Comparison of ENCODE assay signal across 19 cellular contexts in the genomic region with DNA sequence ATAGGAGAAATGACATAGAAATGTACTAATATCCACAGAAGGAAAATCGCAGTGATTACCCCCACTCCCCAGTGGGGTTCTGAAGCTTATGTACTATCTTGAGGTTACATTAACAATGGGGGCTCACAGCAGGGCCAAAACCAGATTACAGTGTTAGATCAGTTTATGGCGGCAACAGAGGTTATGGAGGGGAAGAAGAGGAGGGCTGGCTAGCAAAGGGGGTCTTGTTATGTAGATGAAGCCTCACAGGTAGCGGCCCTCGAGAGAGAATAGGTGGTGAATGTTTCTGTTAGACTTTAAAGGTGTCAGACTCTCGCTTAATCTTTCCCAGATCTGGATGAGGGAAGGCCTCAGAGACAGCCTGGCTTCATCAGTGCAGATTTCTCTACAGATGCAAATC. TPM values are rescaled to one million over a fixed set of nuclear protein-coding genes. Genes with fewer than 3 reads are reported as not detected.
A peak's percentile ranks its signal among the peaks of the same experiment; 100 is the strongest.
DNase-seq lines count a peak whose midpoint lies in the region; ATAC-seq and TF ChIP-seq lines count a peak whose summit lies in the region.
"Had no signal": no experiment of that assay in that cellular context is flagged by ENCODE, and none has a peak within 500 bp of the region (broad histone marks: within the 10 kb centered on the region; RNA-seq: fewer than 3 reads in every experiment).

No MANE protein-coding gene starts in this region.

- no peaks in the 10 kb centered on the region for H3K9me3 ChIP-seq in left ventricle myocardium inferior (replicated peaks)
- no peaks in the 10 kb centered on the region for H3K9me3 ChIP-seq in iPS-20b (ENCODE audit: insufficient read depth, low read depth, low read length)
- no peaks in the 10 kb centered on the region for H3K9me3 ChIP-seq in vagina
- H3K9me3 ChIP-seq: BLaER1, Caco-2 had no signal

- no peak overlapping the region for H3K27ac ChIP-seq in left ventricle myocardium inferior (replicated peaks)
- H3K27ac ChIP-seq in iPS-20b (ENCODE audit: low read length) = no peak overlapping the region
- H3K27ac ChIP-seq in vagina = no peak overlapping the region
- H3K27ac ChIP-seq: 22Rv1, BLaER1 had no signal

- H3K4me1 Mint-ChIP-seq in brain = peaks cover 32% of the 10 kb centered on the region
- peaks cover 38% of the 10 kb centered on the region for H3K4me1 Mint-ChIP-seq in progenitor cell of endocrine pancreas (ENCODE audit: low read depth)
- H3K4me1 Mint-ChIP-seq: CD8-positive, alpha-beta memory T cell had no signal

- no peak for TF ChIP-seq POLR2A in vagina (IDR thresholded peaks at IDR 0.05)

- peak; percentile 15 for DNase-seq in cardiac septum (ENCODE audit: low spot score)
- no peak for DNase-seq in left ventricle myocardium inferior
- no peak for DNase-seq in progenitor cell of endocrine pancreas (ENCODE audit: low spot score, unreplicated experiment)
- DNase-seq in vagina (ENCODE audit: extremely low spot score in 2 of 2) = no peak
- DNase-seq in NCI-H510A treated with DMSO at 0.1 percent for 48 hours (lab: John Stamatoyannopoulos, UW) = no peak
- DNase-seq: AML-193; Caco-2; CD8-positive, alpha-beta memory T cell; DND-41; GF-D8; GOT3; HCEC 1CT had no signal

- no peak overlapping the region for H3K4me3 ChIP-seq in left ventricle myocardium inferior
- peak overlapping the region; percentile 47; the same call in 1 of the 2 replicates for H3K4me3 ChIP-seq in iPS-20b (ENCODE audit: low read length)
- H3K4me3 ChIP-seq in vagina = no peak overlapping the region
- H3K4me3 ChIP-seq: BLaER1, K562 had no signal

- intact Hi-C loops in cardiac septum (cut with DNase I) = no loop called here
- intact Hi-C loops in left ventricle myocardium inferior (cut with micrococcal nuclease) = no loop called here
- intact Hi-C loops in vagina (cut with DNase I) = no loop called here

- H3K4me3 Mint-ChIP-seq in brain = no peak overlapping the region
- H3K4me3 Mint-ChIP-seq in progenitor cell of endocrine pancreas (ENCODE audit: low read depth) = no peak overlapping the region
- H3K4me3 Mint-ChIP-seq: CD8-positive, alpha-beta memory T cell had no signal

- H3K27me3 ChIP-seq in left ventricle myocardium inferior (ENCODE audit: low read depth) (no peaks in the 10 kb centered on the region), iPS-20b (ENCODE audit: insufficient read depth, low read length) (no peaks in the 10 kb centered on the region), vagina (no peaks in the 10 kb centered on the region)
- H3K27me3 ChIP-seq: BLaER1 had no signal

- H3K36me3 Mint-ChIP-seq in brain (no peaks in the 10 kb centered on the region), progenitor cell of endocrine pancreas (ENCODE audit: insufficient read depth) (no peaks in the 10 kb centered on the region)
- H3K36me3 Mint-ChIP-seq: CD8-positive, alpha-beta memory T cell had no signal

- no peak for TF ChIP-seq CTCF in left ventricle myocardium inferior (IDR thresholded peaks at IDR 0.05; ENCODE audit: borderline replicate concordance)
- TF ChIP-seq CTCF in brain (conservative IDR thresholded peaks at IDR 0.05) = no peak
- TF ChIP-seq CTCF in progenitor cell of endocrine pancreas (IDR thresholded peaks at IDR 0.05; ENCODE audit: unreplicated experiment) = no peak
- TF ChIP-seq CTCF in vagina (IDR thresholded peaks at IDR 0.05) = no peak

- no peaks in the 10 kb centered on the region for H3K4me1 ChIP-seq in left ventricle myocardium inferior
- peaks cover 33% of the 10 kb centered on the region for H3K4me1 ChIP-seq in iPS-20b (ENCODE audit: insufficient read depth, low read length)
- no peaks in the 10 kb centered on the region for H3K4me1 ChIP-seq in vagina
- H3K4me1 ChIP-seq: BLaER1, Caco-2 had no signal

- H3K9me3 Mint-ChIP-seq in brain (no peaks in the 10 kb centered on the region), progenitor cell of endocrine pancreas (ENCODE audit: low read depth) (no peaks in the 10 kb centered on the region)
- H3K9me3 Mint-ChIP-seq: CD8-positive, alpha-beta memory T cell had no signal

- H3K27ac Mint-ChIP-seq in brain = peak overlapping the region in 3 of 5 experiments; percentile 11 to 35 (median 12)
- H3K27ac Mint-ChIP-seq in progenitor cell of endocrine pancreas = peak overlapping the region; percentile 42

- ATAC-seq in HG03280 (IDR thresholded peaks at IDR 0.05; ENCODE audit: unreplicated experiment) = no peak
- ATAC-seq: K562 had no signal

- no peaks in the 10 kb centered on the region for H3K27me3 Mint-ChIP-seq in brain
- H3K27me3 Mint-ChIP-seq in progenitor cell of endocrine pancreas = no peaks in the 10 kb centered on the region

- no peaks in the 10 kb centered on the region for H3K36me3 ChIP-seq in left ventricle myocardium inferior
- H3K36me3 ChIP-seq in iPS-20b (ENCODE audit: insufficient read depth, low read depth, low read length) = no peaks in the 10 kb centered on the region
- H3K36me3 ChIP-seq in vagina = no peaks in the 10 kb centered on the region
- H3K36me3 ChIP-seq: BLaER1 had no signal

- H3K9ac ChIP-seq in iPS-20b (ENCODE audit: low read depth, low read length) = peak overlapping the region; percentile 0; the same call in 1 of the 2 replicates
- H3K9ac ChIP-seq: BLaER1 had no signal

RNA-seq across cellular contexts. Expression of gene RNF112, which starts 22.2 kb away (rescaled TPM):
- total RNA-seq in cardiac septum (2.5 TPM), left ventricle myocardium inferior (1.6 TPM), progenitor cell of endocrine pancreas (1.1 and 1.3 TPM in 2 replicates), vagina (1.5 TPM)
- 14.3 TPM for polyA plus RNA-seq in brain (ENCODE audit: insufficient read depth, low read depth, low replicate concordance)
- total RNA-seq: Caco-2, HT1080 had no signal
- polyA plus RNA-seq: CD8-positive, alpha-beta memory T cell; K562 had no signal

RNA-seq across cellular contexts. Expression of gene MFAP4, which starts 46.2 kb away (rescaled TPM):
- total RNA-seq in cardiac septum (46.2 TPM), left ventricle myocardium inferior (65.6 TPM), progenitor cell of endocrine pancreas (2.3 and 2.5 TPM in 2 replicates), vagina (205 TPM)
- polyA plus RNA-seq in brain (ENCODE audit: insufficient read depth, low read depth, low replicate concordance) = 30.0 TPM
- total RNA-seq: Caco-2; CD8-positive, alpha-beta memory T cell; HT1080 had no signal
- polyA plus RNA-seq: CD8-positive, alpha-beta memory T cell had no signal

RNA-seq across cellular contexts. Expression of gene MAPK7, which starts 54.9 kb away (rescaled TPM):
- 17.5 TPM for total RNA-seq in cardiac septum
- 11.4 TPM for total RNA-seq in left ventricle myocardium inferior
- 38.3 TPM for polyA plus RNA-seq in brain (ENCODE audit: insufficient read depth, low read depth, low replicate concordance)
- total RNA-seq in progenitor cell of endocrine pancreas = 39.0 and 41.8 TPM in 2 replicates
- 77.3 TPM for total RNA-seq in vagina

Comparison
In these comparisons a context has a peak if more than half of its experiments do, and no peak if none do; other contexts are left out.
1. RNA of gene MFAP4, which starts 46.2 kb away (total RNA-seq): 205 TPM in vagina (single experiment), 65.6 TPM in left ventricle myocardium inferior (single experiment) and 46.2 TPM in cardiac septum (single experiment); 2.3 to 2.5 TPM in progenitor cell of endocrine pancreas; every median in the first group is over 10 times any median in the second.